In the genomic region with DNA sequence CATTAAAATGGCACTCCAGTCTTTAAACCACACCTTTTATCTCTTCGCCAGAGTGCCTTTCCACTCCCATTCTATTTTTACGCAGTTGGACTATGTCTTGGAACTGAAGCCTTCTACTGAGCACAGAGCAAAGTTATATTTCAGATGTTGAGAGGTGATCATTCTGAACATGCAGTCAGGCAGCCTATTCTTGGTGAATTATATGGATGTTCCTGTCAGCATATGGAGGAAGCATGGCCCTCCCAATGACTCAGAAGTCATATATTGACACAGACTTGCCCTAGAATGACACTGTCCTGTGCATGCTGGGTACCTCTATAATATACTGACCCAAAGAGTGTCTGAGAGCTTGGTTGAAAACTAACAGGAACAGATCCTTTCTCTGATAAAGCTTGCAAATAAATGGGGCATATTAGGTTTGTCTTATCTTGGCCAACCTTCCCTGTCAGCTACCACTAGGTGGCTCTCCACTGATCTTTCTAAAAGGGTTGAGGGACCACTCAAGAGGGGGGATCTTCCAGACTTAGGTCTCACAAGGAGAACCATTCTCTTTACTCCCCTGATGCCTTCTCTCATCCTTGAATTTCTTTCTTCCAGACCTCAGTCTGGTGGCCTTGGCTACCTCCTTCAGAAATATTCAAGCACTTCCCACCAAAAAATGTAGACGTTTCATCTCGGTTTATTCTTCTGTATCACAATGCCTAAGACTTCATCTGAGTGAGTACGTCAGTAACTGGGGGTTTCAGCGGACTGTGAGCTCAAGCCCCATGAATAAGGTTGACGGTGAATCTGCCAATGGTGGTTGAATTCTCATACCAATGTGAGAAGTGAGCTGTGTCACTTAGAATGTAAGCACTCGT, we compare ENCODE assay signal across 1 cellular context.
TF ChIP-seq lines count a peak whose summit lies in the region.

No MANE protein-coding gene starts in this region.

TF ChIP-seq in H1, 55 proteins besides CTCF, POLR2A, EP300 and RAD21:
- TF ChIP-seq ZNF274 (IDR thresholded peaks at IDR 0.05; ENCODE audit: borderline replicate concordance, extremely low read depth, low read length) (no peak), GTF2F1 (IDR thresholded peaks at IDR 0.05; ENCODE audit: borderline replicate concordance, low read depth, low read length) (no peak), MAX (IDR thresholded peaks at IDR 0.05) (no peak), SIRT6 (IDR thresholded peaks at IDR 0.05; ENCODE audit: low read length) (no peak), KDM4A (IDR thresholded peaks at IDR 0.05; ENCODE audit: low read depth, low read length, severe bottlenecking) (no peak), CEBPB (IDR thresholded peaks at IDR 0.05; ENCODE audit: low read depth, low read length) (no peak), PHF8 (conservative IDR thresholded peaks at IDR 0.05; ENCODE audit: low read depth, low read length) (no peak), JUND (IDR thresholded peaks at IDR 0.05; ENCODE audit: low read length) (no peak), EZH2 (IDR thresholded peaks at IDR 0.05; ENCODE audit: low read depth, low read length, severe bottlenecking) (no peak), HDAC2 (IDR thresholded peaks at IDR 0.05; ENCODE audit: borderline replicate concordance in 1 of 2, low read depth in 2 of 2, low read length in 2 of 2) (no peak), NRF1 (IDR thresholded peaks at IDR 0.05; ENCODE audit: low read depth, low read length) (no peak), CHD1 (IDR thresholded peaks at IDR 0.05; ENCODE audit: low read depth, low read length) (no peak), TEAD4 (IDR thresholded peaks at IDR 0.05; ENCODE audit: low read depth, low read length) (no peak), JUN (IDR thresholded peaks at IDR 0.05; ENCODE audit: low read depth, low read length) (no peak)
- TF ChIP-seq, protein P1, sequence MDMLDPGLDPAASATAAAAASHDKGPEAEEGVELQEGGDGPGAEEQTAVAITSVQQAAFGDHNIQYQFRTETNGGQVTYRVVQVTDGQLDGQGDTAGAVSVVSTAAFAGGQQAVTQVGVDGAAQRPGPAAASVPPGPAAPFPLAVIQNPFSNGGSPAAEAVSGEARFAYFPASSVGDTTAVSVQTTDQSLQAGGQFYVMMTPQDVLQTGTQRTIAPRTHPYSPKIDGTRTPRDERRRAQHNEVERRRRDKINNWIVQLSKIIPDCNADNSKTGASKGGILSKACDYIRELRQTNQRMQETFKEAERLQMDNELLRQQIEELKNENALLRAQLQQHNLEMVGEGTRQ (IDR thresholded peaks at IDR 0.05; ENCODE audit: low read length) = no peak
- TF ChIP-seq, protein P2, sequence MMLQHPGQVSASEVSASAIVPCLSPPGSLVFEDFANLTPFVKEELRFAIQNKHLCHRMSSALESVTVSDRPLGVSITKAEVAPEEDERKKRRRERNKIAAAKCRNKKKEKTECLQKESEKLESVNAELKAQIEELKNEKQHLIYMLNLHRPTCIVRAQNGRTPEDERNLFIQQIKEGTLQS (IDR thresholded peaks at IDR 0.05; ENCODE audit: insufficient read depth, low read depth, low read length) = no peak
